1 cellular context compared by ENCODE assay signal in genomic region chr6:56913276-56914138, GRCh38.
TF ChIP-seq lines count a peak whose summit lies in the region.

No MANE protein-coding gene starts in this region.

TF ChIP-seq in IMR-90, 13 proteins besides CTCF, POLR2A, EP300 and RAD21:
- TF ChIP-seq MAZ (IDR thresholded peaks at IDR 0.05; ENCODE audit: borderline replicate concordance, low read depth, low read length) (no peak), BHLHE40 (IDR thresholded peaks at IDR 0.05; ENCODE audit: low read depth, low read length) (no peak), FOS (IDR thresholded peaks at IDR 0.05; ENCODE audit: low read depth, low read length) (no peak), RCOR1 (IDR thresholded peaks at IDR 0.05; ENCODE audit: insufficient replicate concordance, low read length) (no peak)
